In the genomic region with DNA sequence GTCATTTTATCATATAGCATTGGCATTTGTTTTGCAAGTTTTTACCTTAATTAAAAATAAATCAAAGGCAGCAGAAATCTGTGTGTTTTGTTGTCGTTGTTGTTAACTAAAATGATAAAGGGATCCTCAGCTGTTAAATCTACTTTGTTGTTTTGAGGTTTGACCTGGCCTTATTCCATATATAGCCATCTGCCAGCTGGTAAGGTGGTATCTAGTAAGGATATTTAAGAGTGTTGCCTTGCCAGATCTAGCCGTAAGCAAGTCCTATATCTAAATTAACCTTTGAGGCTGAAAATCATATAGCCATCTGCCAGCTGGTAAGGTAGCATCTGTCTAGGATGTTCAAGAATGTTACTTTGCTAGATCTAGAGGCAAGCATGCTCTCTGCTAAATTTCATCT, we compare ENCODE assay signal across 24 cellular contexts. TPM values are rescaled to one million over a fixed set of nuclear protein-coding genes. Genes with fewer than 3 reads are reported as not detected.
DNase-seq lines count a peak whose midpoint lies in the region; ATAC-seq and TF ChIP-seq lines count a peak whose summit lies in the region.
"Had no signal": no experiment of that assay in that cellular context is flagged by ENCODE, and none has a peak within 500 bp of the region (broad histone marks: within the 10 kb centered on the region; RNA-seq: fewer than 3 reads in every experiment).

No MANE protein-coding gene starts in this region.

- H3K4me3 Mint-ChIP-seq in chondrocyte (ENCODE audit: unreplicated experiment), result no peak overlapping the region
- H3K4me3 Mint-ChIP-seq: CD8-positive, alpha-beta T cell; IgD-negative memory B cell; T-helper 17 cell had no signal

- no peak for TF ChIP-seq CTCF in chondrocyte (IDR thresholded peaks at IDR 0.05)

- ATAC-seq in HG03442 (IDR thresholded peaks at IDR 0.05; ENCODE audit: unreplicated experiment) (no peak), GM19324 (IDR thresholded peaks at IDR 0.05; ENCODE audit: low FRiP score, unreplicated experiment) (no peak)
- ATAC-seq: CD8-positive, alpha-beta T cell; GM12878; HCT116; Right ventricle myocardium inferior; SK-N-SH treated with all-trans-retinoic acid at 6 μM for 48 hours; T-helper 17 cell had no signal

- H3K9me3 Mint-ChIP-seq in chondrocyte (ENCODE audit: low read depth), result no peaks in the 10 kb centered on the region

- H3K36me3 Mint-ChIP-seq in chondrocyte (ENCODE audit: low read depth), result no peaks in the 10 kb centered on the region

- peak overlapping the region; percentile 74 for H3K27ac Mint-ChIP-seq in chondrocyte (ENCODE audit: unreplicated experiment)
- H3K27ac Mint-ChIP-seq: CD8-positive, alpha-beta T cell; IgD-negative memory B cell; T-helper 17 cell had no signal

- DNase-seq in NCI-H1694 (lab: John Stamatoyannopoulos, UW) (peak; percentile 67), NCI-H524 treated with DMSO at 0.1 percent for 48 hours (lab: John Stamatoyannopoulos, UW) (peak; percentile 81), chondrocyte (ENCODE audit: low spot score) (no peak), DMS79 (lab: John Stamatoyannopoulos, UW) (no peak), NAMALWA (ENCODE audit: low spot score) (no peak)
- DNase-seq: Caco-2; CD8-positive, alpha-beta T cell; MM.1S; NCI-H1092; NCI-H1417 treated with DMSO at 0.1 percent for 48 hours; NCI-H1930; NCI-H2107; NCI-H748 treated with DMSO at 0.1 percent for 48 hours; NK-92 treated with Interleukin-12 subunit alpha and Interleukin-12 subunit beta, amount 100 ng/mL, for 24 hours; PC-9; SJCRH30; T-helper 17 cell had no signal

- H3K4me1 Mint-ChIP-seq in chondrocyte (ENCODE audit: low read depth), result peaks cover 64% of the 10 kb centered on the region
- H3K4me1 Mint-ChIP-seq: T-helper 17 cell had no signal

- no peaks in the 10 kb centered on the region for H3K27me3 Mint-ChIP-seq in chondrocyte (ENCODE audit: low read depth)
- H3K27me3 Mint-ChIP-seq: IgD-negative memory B cell, T-helper 17 cell had no signal

RNA-seq across cellular contexts. Expression of gene BMPR2, which starts 56.6 kb away (rescaled TPM):
- total RNA-seq in chondrocyte, result 88.5 to 113 TPM (median 92.0 TPM) in 3 replicates

Comparison
In these comparisons a context has a peak if more than half of its experiments do, and no peak if none do; other contexts are left out.
1. DNase-seq: peak in NCI-H1694 (single experiment) and NCI-H524 treated with DMSO at 0.1 percent for 48 hours (single experiment); none in chondrocyte (single experiment), DMS79 (single experiment) and NAMALWA (single experiment).